1 cellular context compared by ENCODE assay signal in the genomic region with DNA sequence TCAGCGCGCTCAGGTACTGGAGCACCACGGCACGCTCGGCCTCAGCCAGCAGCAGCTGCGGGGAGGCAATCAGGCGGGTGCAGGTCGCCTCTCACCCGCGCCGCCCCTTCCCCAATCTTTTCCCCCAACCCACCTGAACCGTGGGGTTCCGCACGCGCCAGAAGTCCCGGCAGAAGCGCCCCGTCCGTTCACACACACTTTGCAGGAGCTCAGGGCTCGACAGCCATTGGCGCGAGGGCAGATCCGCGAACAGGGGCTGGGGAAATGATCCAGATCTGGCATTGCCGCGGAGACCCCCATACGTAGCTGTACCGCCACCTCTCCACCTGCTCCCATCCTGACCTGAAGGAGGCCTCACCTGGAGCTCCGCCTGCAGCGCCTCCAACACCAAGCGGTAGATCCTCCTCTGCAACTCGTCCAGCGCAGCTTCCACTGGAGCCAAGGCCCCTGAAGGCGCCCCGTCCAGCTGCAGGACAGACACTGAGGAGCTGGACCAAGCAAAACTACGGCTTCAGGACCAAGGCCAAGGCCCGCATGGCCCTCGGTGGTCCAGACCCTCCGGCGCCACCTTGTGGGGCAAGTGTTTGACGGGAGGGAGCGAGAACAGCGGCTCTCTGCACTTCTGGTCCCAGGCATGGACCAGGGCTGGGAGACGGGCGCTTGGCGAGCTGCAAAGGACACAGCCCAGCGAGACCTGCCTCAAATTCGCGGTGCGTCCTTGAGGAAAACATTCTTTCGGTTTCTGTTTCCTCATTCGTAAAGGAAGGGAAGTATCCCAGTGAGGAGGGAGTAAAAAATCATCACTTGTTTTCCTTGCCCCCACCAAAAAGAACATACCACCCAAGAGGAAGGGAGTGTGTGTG.
TF ChIP-seq lines count a peak whose summit lies in the region.

No MANE protein-coding gene starts in this region.

TF ChIP-seq in HepG2, 621 proteins besides CTCF, POLR2A, EP300 and RAD21 (continued from another document and continues in another):
- TF ChIP-seq SATB2 (CRISPR knock-in tag; IDR thresholded peaks at IDR 0.05) (peak; percentile 68; the same call in 1 of the 2 replicates), YEATS2 (CRISPR knock-in tag; IDR thresholded peaks at IDR 0.05; ENCODE audit: borderline replicate concordance) (peak; percentile 87; the same call in 1 of the 2 replicates), ZBTB42 (CRISPR knock-in tag; IDR thresholded peaks at IDR 0.05) (no peak), TBX3 (IDR thresholded peaks at IDR 0.05; ENCODE audit: borderline replicate concordance) (no peak), ZNF253 (CRISPR knock-in tag; IDR thresholded peaks at IDR 0.05; ENCODE audit: borderline replicate concordance) (no peak), ZNF841 (CRISPR knock-in tag; IDR thresholded peaks at IDR 0.05; ENCODE audit: borderline replicate concordance) (no peak; the same call in 1 of the 2 replicates), ZNF282 (IDR thresholded peaks at IDR 0.05; ENCODE audit: partially characterized antibody) (no peak), ZNF7 (CRISPR knock-in tag; IDR thresholded peaks at IDR 0.05) (peak; percentile 33; the same call in 1 of the 2 replicates), SSRP1 (CRISPR knock-in tag; IDR thresholded peaks at IDR 0.05) (no peak), ZNF224 (CRISPR knock-in tag; IDR thresholded peaks at IDR 0.05) (no peak), GLI4 (CRISPR knock-in tag; IDR thresholded peaks at IDR 0.05; ENCODE audit: borderline replicate concordance) (no peak), PTBP1 (IDR thresholded peaks at IDR 0.05; ENCODE audit: low read depth, low read length, poor library complexity, severe bottlenecking) (peak; percentile 71), ELF1 (CRISPR knock-in tag; IDR thresholded peaks at IDR 0.05) (peak; percentile 67; the same call in 1 of the 2 replicates), IKZF1 (IDR thresholded peaks at IDR 0.05) (no peak), KLF9 (CRISPR knock-in tag; IDR thresholded peaks at IDR 0.05; ENCODE audit: low read depth) (peak; percentile 95), DMAP1 (CRISPR knock-in tag; IDR thresholded peaks at IDR 0.05) (peak; percentile 46; the same call in 1 of the 2 replicates), PCBP2 (optimal IDR thresholded peaks at IDR 0.05; ENCODE audit: low read depth, low read length, poor library complexity, severe bottlenecking) (no peak), KDM6A (CRISPR knock-in tag; IDR thresholded peaks at IDR 0.05; ENCODE audit: low read depth) (no peak), PHF21A (CRISPR knock-in tag; IDR thresholded peaks at IDR 0.05) (peak; percentile 20; the same call in 1 of the 2 replicates), SRY (CRISPR knock-in tag; IDR thresholded peaks at IDR 0.05) (peak; percentile 84), ETV5 (CRISPR knock-in tag; IDR thresholded peaks at IDR 0.05; ENCODE audit: borderline replicate concordance) (peak; percentile 75), ZBTB20 (CRISPR knock-in tag; IDR thresholded peaks at IDR 0.05; ENCODE audit: borderline replicate concordance, low read depth) (peak; percentile 89), NPAS2 (CRISPR knock-in tag; IDR thresholded peaks at IDR 0.05; ENCODE audit: borderline replicate concordance) (no peak), RELA (CRISPR knock-in tag; IDR thresholded peaks at IDR 0.05) (0 out of 2 replicates have a peak, but pooled peaks have one; percentile 87), CHCHD3 (CRISPR knock-in tag; IDR thresholded peaks at IDR 0.05) (peak; percentile 95)
- TF ChIP-seq, protein P1, sequence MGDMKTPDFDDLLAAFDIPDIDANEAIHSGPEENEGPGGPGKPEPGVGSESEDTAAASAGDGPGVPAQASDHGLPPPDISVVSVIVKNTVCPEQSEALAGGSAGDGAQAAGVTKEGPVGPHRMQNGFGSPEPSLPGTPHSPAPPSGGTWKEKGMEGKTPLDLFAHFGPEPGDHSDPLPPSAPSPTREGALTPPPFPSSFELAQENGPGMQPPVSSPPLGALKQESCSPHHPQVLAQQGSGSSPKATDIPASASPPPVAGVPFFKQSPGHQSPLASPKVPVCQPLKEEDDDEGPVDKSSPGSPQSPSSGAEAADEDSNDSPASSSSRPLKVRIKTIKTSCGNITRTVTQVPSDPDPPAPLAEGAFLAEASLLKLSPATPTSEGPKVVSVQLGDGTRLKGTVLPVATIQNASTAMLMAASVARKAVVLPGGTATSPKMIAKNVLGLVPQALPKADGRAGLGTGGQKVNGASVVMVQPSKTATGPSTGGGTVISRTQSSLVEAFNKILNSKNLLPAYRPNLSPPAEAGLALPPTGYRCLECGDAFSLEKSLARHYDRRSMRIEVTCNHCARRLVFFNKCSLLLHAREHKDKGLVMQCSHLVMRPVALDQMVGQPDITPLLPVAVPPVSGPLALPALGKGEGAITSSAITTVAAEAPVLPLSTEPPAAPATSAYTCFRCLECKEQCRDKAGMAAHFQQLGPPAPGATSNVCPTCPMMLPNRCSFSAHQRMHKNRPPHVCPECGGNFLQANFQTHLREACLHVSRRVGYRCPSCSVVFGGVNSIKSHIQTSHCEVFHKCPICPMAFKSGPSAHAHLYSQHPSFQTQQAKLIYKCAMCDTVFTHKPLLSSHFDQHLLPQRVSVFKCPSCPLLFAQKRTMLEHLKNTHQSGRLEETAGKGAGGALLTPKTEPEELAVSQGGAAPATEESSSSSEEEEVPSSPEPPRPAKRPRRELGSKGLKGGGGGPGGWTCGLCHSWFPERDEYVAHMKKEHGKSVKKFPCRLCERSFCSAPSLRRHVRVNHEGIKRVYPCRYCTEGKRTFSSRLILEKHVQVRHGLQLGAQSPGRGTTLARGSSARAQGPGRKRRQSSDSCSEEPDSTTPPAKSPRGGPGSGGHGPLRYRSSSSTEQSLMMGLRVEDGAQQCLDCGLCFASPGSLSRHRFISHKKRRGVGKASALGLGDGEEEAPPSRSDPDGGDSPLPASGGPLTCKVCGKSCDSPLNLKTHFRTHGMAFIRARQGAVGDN (CRISPR knock-in tag; IDR thresholded peaks at IDR 0.05): peak; percentile 88
- TF ChIP-seq, protein P2, sequence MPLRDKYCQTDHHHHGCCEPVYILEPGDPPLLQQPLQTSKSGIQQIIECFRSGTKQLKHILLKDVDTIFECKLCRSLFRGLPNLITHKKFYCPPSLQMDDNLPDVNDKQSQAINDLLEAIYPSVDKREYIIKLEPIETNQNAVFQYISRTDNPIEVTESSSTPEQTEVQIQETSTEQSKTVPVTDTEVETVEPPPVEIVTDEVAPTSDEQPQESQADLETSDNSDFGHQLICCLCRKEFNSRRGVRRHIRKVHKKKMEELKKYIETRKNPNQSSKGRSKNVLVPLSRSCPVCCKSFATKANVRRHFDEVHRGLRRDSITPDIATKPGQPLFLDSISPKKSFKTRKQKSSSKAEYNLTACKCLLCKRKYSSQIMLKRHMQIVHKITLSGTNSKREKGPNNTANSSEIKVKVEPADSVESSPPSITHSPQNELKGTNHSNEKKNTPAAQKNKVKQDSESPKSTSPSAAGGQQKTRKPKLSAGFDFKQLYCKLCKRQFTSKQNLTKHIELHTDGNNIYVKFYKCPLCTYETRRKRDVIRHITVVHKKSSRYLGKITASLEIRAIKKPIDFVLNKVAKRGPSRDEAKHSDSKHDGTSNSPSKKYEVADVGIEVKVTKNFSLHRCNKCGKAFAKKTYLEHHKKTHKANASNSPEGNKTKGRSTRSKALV (CRISPR knock-in tag; IDR thresholded peaks at IDR 0.05): 0 out of 2 replicates have a peak, but pooled peaks have one; percentile 73
- TF ChIP-seq, protein P3, sequence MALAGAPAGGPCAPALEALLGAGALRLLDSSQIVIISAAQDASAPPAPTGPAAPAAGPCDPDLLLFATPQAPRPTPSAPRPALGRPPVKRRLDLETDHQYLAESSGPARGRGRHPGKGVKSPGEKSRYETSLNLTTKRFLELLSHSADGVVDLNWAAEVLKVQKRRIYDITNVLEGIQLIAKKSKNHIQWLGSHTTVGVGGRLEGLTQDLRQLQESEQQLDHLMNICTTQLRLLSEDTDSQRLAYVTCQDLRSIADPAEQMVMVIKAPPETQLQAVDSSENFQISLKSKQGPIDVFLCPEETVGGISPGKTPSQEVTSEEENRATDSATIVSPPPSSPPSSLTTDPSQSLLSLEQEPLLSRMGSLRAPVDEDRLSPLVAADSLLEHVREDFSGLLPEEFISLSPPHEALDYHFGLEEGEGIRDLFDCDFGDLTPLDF (CRISPR knock-in tag; IDR thresholded peaks at IDR 0.05): 0 out of 2 replicates have a peak, but pooled peaks have one; percentile 48
- TF ChIP-seq, protein P4, sequence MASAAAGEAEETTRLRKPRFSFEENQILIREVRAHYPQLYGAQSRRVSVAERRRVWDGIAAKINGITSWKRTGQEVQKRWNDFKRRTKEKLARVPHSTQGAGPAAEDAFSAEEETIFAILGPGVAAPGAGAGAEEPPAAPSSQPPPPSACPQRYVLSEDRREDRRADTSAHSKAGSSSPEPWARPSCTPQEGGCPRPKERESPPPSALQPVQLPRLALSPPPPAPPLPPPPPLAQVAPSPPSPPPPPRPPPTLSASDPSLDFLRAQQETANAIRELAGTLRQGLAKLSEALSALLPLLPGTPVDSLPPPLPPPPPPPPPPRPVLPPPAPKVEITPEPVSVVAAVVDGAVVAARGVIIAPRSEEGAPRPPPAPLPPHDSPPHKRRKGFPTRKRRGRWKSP (CRISPR knock-in tag; IDR thresholded peaks at IDR 0.05): peak; percentile 49; the same call in 1 of the 2 replicates
- TF ChIP-seq, protein P5, sequence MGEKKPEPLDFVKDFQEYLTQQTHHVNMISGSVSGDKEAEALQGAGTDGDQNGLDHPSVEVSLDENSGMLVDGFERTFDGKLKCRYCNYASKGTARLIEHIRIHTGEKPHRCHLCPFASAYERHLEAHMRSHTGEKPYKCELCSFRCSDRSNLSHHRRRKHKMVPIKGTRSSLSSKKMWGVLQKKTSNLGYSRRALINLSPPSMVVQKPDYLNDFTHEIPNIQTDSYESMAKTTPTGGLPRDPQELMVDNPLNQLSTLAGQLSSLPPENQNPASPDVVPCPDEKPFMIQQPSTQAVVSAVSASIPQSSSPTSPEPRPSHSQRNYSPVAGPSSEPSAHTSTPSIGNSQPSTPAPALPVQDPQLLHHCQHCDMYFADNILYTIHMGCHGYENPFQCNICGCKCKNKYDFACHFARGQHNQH (CRISPR knock-in tag; IDR thresholded peaks at IDR 0.05): peak; percentile 96; the same call in 1 of the 2 replicates
- TF ChIP-seq, protein P6, sequence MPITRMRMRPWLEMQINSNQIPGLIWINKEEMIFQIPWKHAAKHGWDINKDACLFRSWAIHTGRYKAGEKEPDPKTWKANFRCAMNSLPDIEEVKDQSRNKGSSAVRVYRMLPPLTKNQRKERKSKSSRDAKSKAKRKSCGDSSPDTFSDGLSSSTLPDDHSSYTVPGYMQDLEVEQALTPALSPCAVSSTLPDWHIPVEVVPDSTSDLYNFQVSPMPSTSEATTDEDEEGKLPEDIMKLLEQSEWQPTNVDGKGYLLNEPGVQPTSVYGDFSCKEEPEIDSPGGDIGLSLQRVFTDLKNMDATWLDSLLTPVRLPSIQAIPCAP (CRISPR knock-in tag; IDR thresholded peaks at IDR 0.05; ENCODE audit: low read depth): 0 out of 2 replicates have a peak, but pooled peaks have one; percentile 47
- TF ChIP-seq, protein P7, sequence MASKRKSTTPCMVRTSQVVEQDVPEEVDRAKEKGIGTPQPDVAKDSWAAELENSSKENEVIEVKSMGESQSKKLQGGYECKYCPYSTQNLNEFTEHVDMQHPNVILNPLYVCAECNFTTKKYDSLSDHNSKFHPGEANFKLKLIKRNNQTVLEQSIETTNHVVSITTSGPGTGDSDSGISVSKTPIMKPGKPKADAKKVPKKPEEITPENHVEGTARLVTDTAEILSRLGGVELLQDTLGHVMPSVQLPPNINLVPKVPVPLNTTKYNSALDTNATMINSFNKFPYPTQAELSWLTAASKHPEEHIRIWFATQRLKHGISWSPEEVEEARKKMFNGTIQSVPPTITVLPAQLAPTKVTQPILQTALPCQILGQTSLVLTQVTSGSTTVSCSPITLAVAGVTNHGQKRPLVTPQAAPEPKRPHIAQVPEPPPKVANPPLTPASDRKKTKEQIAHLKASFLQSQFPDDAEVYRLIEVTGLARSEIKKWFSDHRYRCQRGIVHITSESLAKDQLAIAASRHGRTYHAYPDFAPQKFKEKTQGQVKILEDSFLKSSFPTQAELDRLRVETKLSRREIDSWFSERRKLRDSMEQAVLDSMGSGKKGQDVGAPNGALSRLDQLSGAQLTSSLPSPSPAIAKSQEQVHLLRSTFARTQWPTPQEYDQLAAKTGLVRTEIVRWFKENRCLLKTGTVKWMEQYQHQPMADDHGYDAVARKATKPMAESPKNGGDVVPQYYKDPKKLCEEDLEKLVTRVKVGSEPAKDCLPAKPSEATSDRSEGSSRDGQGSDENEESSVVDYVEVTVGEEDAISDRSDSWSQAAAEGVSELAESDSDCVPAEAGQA (IDR thresholded peaks at IDR 0.05; ENCODE audit: low read depth): no peak
- TF ChIP-seq, protein P7 (CRISPR knock-in tag; IDR thresholded peaks at IDR 0.05; ENCODE audit: borderline replicate concordance): peak; percentile 86; the same call in 1 of the 2 replicates
- TF ChIP-seq, protein P8, sequence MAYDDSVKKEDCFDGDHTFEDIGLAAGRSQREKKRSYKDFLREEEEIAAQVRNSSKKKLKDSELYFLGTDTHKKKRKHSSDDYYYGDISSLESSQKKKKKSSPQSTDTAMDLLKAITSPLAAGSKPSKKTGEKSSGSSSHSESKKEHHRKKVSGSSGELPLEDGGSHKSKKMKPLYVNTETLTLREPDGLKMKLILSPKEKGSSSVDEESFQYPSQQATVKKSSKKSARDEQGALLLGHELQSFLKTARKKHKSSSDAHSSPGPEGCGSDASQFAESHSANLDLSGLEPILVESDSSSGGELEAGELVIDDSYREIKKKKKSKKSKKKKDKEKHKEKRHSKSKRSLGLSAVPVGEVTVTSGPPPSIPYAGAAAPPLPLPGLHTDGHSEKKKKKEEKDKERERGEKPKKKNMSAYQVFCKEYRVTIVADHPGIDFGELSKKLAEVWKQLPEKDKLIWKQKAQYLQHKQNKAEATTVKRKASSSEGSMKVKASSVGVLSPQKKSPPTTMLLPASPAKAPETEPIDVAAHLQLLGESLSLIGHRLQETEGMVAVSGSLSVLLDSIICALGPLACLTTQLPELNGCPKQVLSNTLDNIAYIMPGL (CRISPR knock-in tag; IDR thresholded peaks at IDR 0.05; ENCODE audit: borderline replicate concordance in 1 of 2, low read depth in 1 of 2): peak; percentile 95 to 98
